Comparison of ENCODE assay signal across 32 cellular contexts in genomic region chr2:24923106-24923505, GRCh38.
"Had no signal": no experiment of that assay in that cellular context is flagged by ENCODE, and none has a peak within 500 bp of the region (broad histone marks: within the 10 kb centered on the region; RNA-seq: fewer than 3 reads in every experiment).

No MANE protein-coding gene starts in this region.

- H3K4me3 Mint-ChIP-seq: activated B cell treated with CpG ODN at 0.5 μM for 24 hours; activated CD8-positive, alpha-beta T cell treated with anti-CD3 and anti-CD28 coated beads for 36 hours; activated naive CD4-positive, alpha-beta T cell treated with anti-CD3 and anti-CD28 coated beads, Interleukin-2, amount 10 ng/mL, durations not matched to agents 7 days and 5 days; activated naive CD8-positive, alpha-beta T cell treated with anti-CD3 and anti-CD28 coated beads, Interleukin-2, amount 10 ng/mL, durations not matched to agents 7 days and 5 days; activated T-cell treated with anti-CD3 and anti-CD28 coated beads, Interleukin-2, amount 50 U/mL, for 4 hours; activated T-helper 17 cell treated with anti-CD3 and anti-CD28 coated beads, Interleukin-2, amount 50 U/mL, for 72 hours; central memory CD8-positive, alpha-beta T cell; dendritic cell treated with granulocyte-macrophage colony-stimulating factor and Interleukin-4, amounts not matched to agents 40 ng/mL and 50 ng/mL, for 4 days; T-cell; T-helper 1 cell treated with Interleukin-12 subunit alpha and Interleukin-12 subunit beta and Interleukin-4 antibody, amounts not matched to agents 30 μg/mL and 1 μg/mL, for 36 hours; T-helper 2 cell treated with Interferon-gamma antibody and Interleukin-4, amounts not matched to agents 5 μg/mL and 100 μg/mL, for 36 hours had no signal

- DNase-seq: activated B cell treated with CpG ODN at 0.5 μM for 24 hours; activated CD4-positive, alpha-beta T cell treated with anti-CD3 and anti-CD28 coated beads for 48 hours; activated CD4-positive, alpha-beta T cell treated with anti-CD3 and anti-CD28 coated beads, Interleukin-2, amount 50 U/mL, for 1 hour; activated CD4-positive, alpha-beta T cell treated with anti-CD3 and anti-CD28 coated beads, Interleukin-2, amount 50 U/mL, for 48 hours; activated CD8-positive, alpha-beta memory T cell treated with anti-CD3 and anti-CD28 coated beads for 24 hours; activated CD8-positive, alpha-beta T cell treated with anti-CD3 and anti-CD28 coated beads for 36 hours; activated gamma-delta T cell; activated naive CD4-positive, alpha-beta T cell; activated naive CD4-positive, alpha-beta T cell treated with anti-CD3 and anti-CD28 coated beads, Interleukin-2, amount 10 ng/mL, durations not matched to agents 7 days and 5 days; activated naive CD8-positive, alpha-beta T cell treated with anti-CD3 and anti-CD28 coated beads, Interleukin-2, amount 10 ng/mL, durations not matched to agents 7 days and 5 days; activated T-cell treated with anti-CD3 and anti-CD28 coated beads, Interleukin-2, amount 50 U/mL, for 4 hours; amniotic stem cell; anterior cingulate cortex; brain microvascular endothelial cell; effector CD4-positive, alpha-beta T cell; foreskin keratinocyte; gastrocnemius medialis; glutamatergic neuron; heart left ventricle; SW 1271; T-cell; T1000; WERI-Rb-1 had no signal

- H3K27me3 ChIP-seq: brain microvascular endothelial cell, foreskin keratinocyte, gastrocnemius medialis, heart left ventricle had no signal

- H3K4me3 ChIP-seq: coronary artery, gastrocnemius medialis, heart left ventricle had no signal

- H3K27ac ChIP-seq: brain microvascular endothelial cell, coronary artery, epithelial cell of prostate, foreskin keratinocyte, gastrocnemius medialis, heart left ventricle, WERI-Rb-1 had no signal

- H3K27me3 Mint-ChIP-seq: activated B cell treated with CpG ODN at 0.5 μM for 24 hours; activated CD8-positive, alpha-beta T cell treated with anti-CD3 and anti-CD28 coated beads for 36 hours; activated T-helper 17 cell treated with anti-CD3 and anti-CD28 coated beads, Interleukin-2, amount 50 U/mL, for 72 hours; central memory CD8-positive, alpha-beta T cell; T-cell had no signal

- H3K9me3 ChIP-seq: gastrocnemius medialis, heart left ventricle had no signal

- H3K36me3 ChIP-seq: brain microvascular endothelial cell, gastrocnemius medialis, heart left ventricle had no signal

- ATAC-seq: activated CD4-positive, CD25-positive, alpha-beta regulatory T cell treated with anti-CD3 and anti-CD28 coated beads, Interleukin-2, amount 50 U/mL, for 24 hours; activated CD8-positive, alpha-beta T cell treated with anti-CD3 and anti-CD28 coated beads for 36 hours; activated naive CD4-positive, alpha-beta T cell treated with anti-CD3 and anti-CD28 coated beads, Interleukin-2, amount 50 U/mL, for 72 hours; activated T-cell treated with anti-CD3 and anti-CD28 coated beads, Interleukin-2, amount 50 U/mL, for 4 hours; activated T-helper 17 cell treated with anti-CD3 and anti-CD28 coated beads, Interleukin-2, amount 50 U/mL, for 72 hours; foreskin keratinocyte; gastrocnemius medialis; heart left ventricle; T-cell had no signal

- H3K36me3 Mint-ChIP-seq: T-cell had no signal

- H3K27ac Mint-ChIP-seq: activated B cell treated with CpG ODN at 0.5 μM for 24 hours; activated CD8-positive, alpha-beta T cell treated with anti-CD3 and anti-CD28 coated beads for 36 hours; activated naive CD4-positive, alpha-beta T cell treated with anti-CD3 and anti-CD28 coated beads, Interleukin-2, amount 10 ng/mL, durations not matched to agents 7 days and 5 days; activated naive CD4-positive, alpha-beta T cell treated with anti-CD3 and anti-CD28 coated beads, Interleukin-2, amount 50 U/mL, for 72 hours; activated naive CD8-positive, alpha-beta T cell treated with anti-CD3 and anti-CD28 coated beads, Interleukin-2, amount 10 ng/mL, durations not matched to agents 7 days and 5 days; activated T-helper 17 cell treated with anti-CD3 and anti-CD28 coated beads, Interleukin-2, amount 50 U/mL, for 72 hours; dendritic cell treated with granulocyte-macrophage colony-stimulating factor and Interleukin-4, amounts not matched to agents 40 ng/mL and 50 ng/mL, for 4 days; T-cell; T-helper 1 cell treated with Interleukin-12 subunit alpha and Interleukin-12 subunit beta and Interleukin-4 antibody, amounts not matched to agents 30 μg/mL and 1 μg/mL, for 36 hours; T-helper 2 cell treated with Interferon-gamma antibody and Interleukin-4, amounts not matched to agents 5 μg/mL and 100 μg/mL, for 36 hours had no signal

- H3K9me3 Mint-ChIP-seq: activated B cell treated with CpG ODN at 0.5 μM for 24 hours; activated CD8-positive, alpha-beta T cell treated with anti-CD3 and anti-CD28 coated beads for 36 hours; activated naive CD4-positive, alpha-beta T cell treated with anti-CD3 and anti-CD28 coated beads, Interleukin-2, amount 10 ng/mL, durations not matched to agents 7 days and 5 days; activated naive CD4-positive, alpha-beta T cell treated with anti-CD3 and anti-CD28 coated beads, Interleukin-2, amount 50 U/mL, for 72 hours; activated naive CD8-positive, alpha-beta T cell treated with anti-CD3 and anti-CD28 coated beads, Interleukin-2, amount 10 ng/mL, durations not matched to agents 7 days and 5 days; activated T-cell treated with anti-CD3 and anti-CD28 coated beads, Interleukin-2, amount 50 U/mL, for 4 hours; activated T-helper 17 cell treated with anti-CD3 and anti-CD28 coated beads, Interleukin-2, amount 50 U/mL, for 72 hours; central memory CD8-positive, alpha-beta T cell; dendritic cell treated with granulocyte-macrophage colony-stimulating factor and Interleukin-4, amounts not matched to agents 40 ng/mL and 50 ng/mL, for 4 days; T-cell; T-helper 1 cell treated with Interleukin-12 subunit alpha and Interleukin-12 subunit beta and Interleukin-4 antibody, amounts not matched to agents 30 μg/mL and 1 μg/mL, for 36 hours; T-helper 2 cell treated with Interferon-gamma antibody and Interleukin-4, amounts not matched to agents 5 μg/mL and 100 μg/mL, for 36 hours had no signal
